35 cellular contexts compared by ENCODE assay signal in the genomic region with DNA sequence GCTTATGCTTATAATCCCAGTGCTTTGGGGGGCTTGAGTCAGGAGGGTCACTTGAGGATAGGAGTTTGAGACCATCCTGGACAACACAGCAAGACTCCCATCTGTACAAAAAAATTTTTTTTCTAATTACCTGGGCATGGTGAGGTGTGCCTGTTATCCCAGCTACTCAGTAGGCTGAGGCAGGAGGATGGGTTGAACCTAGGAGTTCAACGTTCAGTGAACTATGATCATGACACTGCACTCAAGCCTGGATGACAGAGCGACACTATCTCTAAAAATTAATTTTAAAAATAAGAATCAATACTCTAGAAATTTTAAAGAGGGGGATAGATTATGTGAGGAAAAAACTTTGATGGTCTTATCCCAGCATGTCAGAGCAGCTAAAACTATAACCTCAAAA.
"Had no signal": no experiment of that assay in that cellular context is flagged by ENCODE, and none has a peak within 500 bp of the region (broad histone marks: within the 10 kb centered on the region; RNA-seq: fewer than 3 reads in every experiment).

No MANE protein-coding gene starts in this region.

- H3K27ac ChIP-seq: body of pancreas, brain microvascular endothelial cell, breast epithelium, WERI-Rb-1 had no signal

- H3K4me3 ChIP-seq: adrenal gland, body of pancreas, breast epithelium had no signal

- H3K27ac Mint-ChIP-seq: activated CD4-positive, alpha-beta memory T cell treated with anti-CD3 and anti-CD28 coated beads, Interleukin-2, amount 10 ng/mL, durations not matched to agents 7 days and 5 days; activated CD4-positive, alpha-beta T cell treated with anti-CD3 and anti-CD28 coated beads for 36 hours; activated CD4-positive, alpha-beta T cell treated with anti-CD3 and anti-CD28 coated beads, Interleukin-2, amount 10 ng/mL, durations not matched to agents 7 days and 5 days; activated CD8-positive, alpha-beta memory T cell treated with anti-CD3 and anti-CD28 coated beads, Interleukin-2, amount 10 ng/mL, durations not matched to agents 7 days and 5 days; activated CD8-positive, alpha-beta T cell treated with anti-CD3 and anti-CD28 coated beads, Interleukin-2, amount 10 ng/mL, durations not matched to agents 7 days and 5 days; activated naive CD4-positive, alpha-beta T cell treated with anti-CD3 and anti-CD28 coated beads for 36 hours; activated naive CD4-positive, alpha-beta T cell treated with anti-CD3 and anti-CD28 coated beads, Interleukin-2, amount 50 U/mL, for 72 hours; activated naive CD8-positive, alpha-beta T cell treated with anti-CD3 and anti-CD28 coated beads for 36 hours; activated T-cell treated with anti-CD3 and anti-CD28 coated beads, Interleukin-2, amount 50 U/mL, for 24 hours; activated T-cell treated with anti-CD3 and anti-CD28 coated beads, Interleukin-2, amount 50 U/mL, for 72 hours; activated T-helper 1 cell treated with anti-CD3 and anti-CD28 coated beads, Interleukin-12 subunit alpha, Interleukin-12 subunit beta, Interleukin-2, Interleukin-4 antibody, amounts not matched to agents 30 ng/mL and 10 ng/mL and 1 ng/mL, durations not matched to agents 14 hours and 24 hours and 36 hours; activated T-helper 17 cell treated with anti-CD3 and anti-CD28 coated beads, Interleukin-2, amount 50 U/mL, for 72 hours; T-cell; T-helper 17 cell; WTC11 had no signal

- H3K9me3 ChIP-seq: adrenal gland, body of pancreas, breast epithelium had no signal

- DNase-seq: activated CD4-positive, alpha-beta memory T cell treated with anti-CD3 and anti-CD28 coated beads, Interleukin-2, amount 10 ng/mL, durations not matched to agents 7 days and 5 days; activated CD4-positive, alpha-beta T cell treated with anti-CD3 and anti-CD28 coated beads for 1 hour; activated CD4-positive, alpha-beta T cell treated with anti-CD3 and anti-CD28 coated beads for 36 hours; activated CD4-positive, alpha-beta T cell treated with anti-CD3 and anti-CD28 coated beads for 48 hours; activated CD4-positive, alpha-beta T cell treated with anti-CD3 and anti-CD28 coated beads, Interleukin-2, amount 10 ng/mL, durations not matched to agents 7 days and 5 days; activated CD4-positive, alpha-beta T cell treated with anti-CD3 and anti-CD28 coated beads, Interleukin-2, amount 50 U/mL, for 48 hours; activated CD4-positive, CD25-positive, alpha-beta regulatory T cell; activated CD8-positive, alpha-beta memory T cell treated with anti-CD3 and anti-CD28 coated beads for 24 hours; activated CD8-positive, alpha-beta memory T cell treated with anti-CD3 and anti-CD28 coated beads, Interleukin-2, amount 10 ng/mL, durations not matched to agents 7 days and 5 days; activated CD8-positive, alpha-beta memory T cell treated with anti-CD3 and anti-CD28 coated beads, Interleukin-2, amount 50 U/mL, for 48 hours; activated CD8-positive, alpha-beta T cell treated with anti-CD3 and anti-CD28 coated beads, Interleukin-2, amount 10 ng/mL, durations not matched to agents 7 days and 5 days; activated effector memory CD4-positive, alpha-beta T cell treated with anti-CD3 and anti-CD28 coated beads, Interleukin-2, amount 50 U/mL, for 16 hours; activated gamma-delta T cell treated with Interleukin-2 at 50 U/mL for 16 hours; activated naive CD4-positive, alpha-beta T cell; activated naive CD4-positive, alpha-beta T cell treated with anti-CD3 and anti-CD28 coated beads for 36 hours; activated naive CD4-positive, alpha-beta T cell treated with anti-CD3 and anti-CD28 coated beads, Interleukin-2, amount 50 U/mL, for 16 hours; activated naive CD8-positive, alpha-beta T cell treated with anti-CD3 and anti-CD28 coated beads for 36 hours; activated T-cell treated with anti-CD3 and anti-CD28 coated beads, Interleukin-2, amount 50 U/mL, for 24 hours; activated T-cell treated with anti-CD3 and anti-CD28 coated beads, Interleukin-2, amount 50 U/mL, for 72 hours; amniotic stem cell; aorta; body of pancreas; central memory CD4-positive, alpha-beta T cell; T-cell; T-helper 17 cell; T1000; WERI-Rb-1 had no signal

- ATAC-seq: activated CD4-positive, alpha-beta T cell treated with anti-CD3 and anti-CD28 coated beads for 36 hours; activated CD4-positive, CD25-positive, alpha-beta regulatory T cell treated with anti-CD3 and anti-CD28 coated beads, Interleukin-2, amount 50 U/mL, for 24 hours; activated CD8-positive, alpha-beta memory T cell treated with anti-CD3 and anti-CD28 coated beads, Interleukin-2, amount 10 ng/mL, durations not matched to agents 7 days and 5 days; activated CD8-positive, alpha-beta T cell treated with anti-CD3 and anti-CD28 coated beads, Interleukin-2, amount 10 ng/mL, durations not matched to agents 7 days and 5 days; activated T-helper 17 cell treated with anti-CD3 and anti-CD28 coated beads, Interleukin-2, amount 50 U/mL, for 72 hours; body of pancreas; T-cell; T-helper 17 cell; WTC11 had no signal

- H3K4me1 ChIP-seq: body of pancreas, breast epithelium had no signal

- H3K36me3 ChIP-seq: brain microvascular endothelial cell, breast epithelium had no signal

- H3K9me3 Mint-ChIP-seq: activated naive CD4-positive, alpha-beta T cell treated with anti-CD3 and anti-CD28 coated beads for 36 hours; activated naive CD8-positive, alpha-beta T cell treated with anti-CD3 and anti-CD28 coated beads for 36 hours; activated T-cell treated with anti-CD3 and anti-CD28 coated beads, Interleukin-2, amount 50 U/mL, for 24 hours; T-cell; WTC11 had no signal

- H3K27me3 ChIP-seq: adrenal gland, body of pancreas, brain microvascular endothelial cell, breast epithelium had no signal

- H3K4me3 Mint-ChIP-seq: activated CD4-positive, alpha-beta memory T cell treated with anti-CD3 and anti-CD28 coated beads, Interleukin-2, amount 10 ng/mL, durations not matched to agents 7 days and 5 days; activated CD4-positive, alpha-beta T cell treated with anti-CD3 and anti-CD28 coated beads for 36 hours; activated CD4-positive, alpha-beta T cell treated with anti-CD3 and anti-CD28 coated beads, Interleukin-2, amount 10 ng/mL, durations not matched to agents 7 days and 5 days; activated CD8-positive, alpha-beta memory T cell treated with anti-CD3 and anti-CD28 coated beads, Interleukin-2, amount 10 ng/mL, durations not matched to agents 7 days and 5 days; activated CD8-positive, alpha-beta T cell treated with anti-CD3 and anti-CD28 coated beads, Interleukin-2, amount 10 ng/mL, durations not matched to agents 7 days and 5 days; activated naive CD4-positive, alpha-beta T cell treated with anti-CD3 and anti-CD28 coated beads for 36 hours; activated naive CD8-positive, alpha-beta T cell treated with anti-CD3 and anti-CD28 coated beads for 36 hours; activated T-cell treated with anti-CD3 and anti-CD28 coated beads, Interleukin-2, amount 50 U/mL, for 24 hours; activated T-cell treated with anti-CD3 and anti-CD28 coated beads, Interleukin-2, amount 50 U/mL, for 72 hours; activated T-helper 1 cell treated with anti-CD3 and anti-CD28 coated beads, Interleukin-12 subunit alpha, Interleukin-12 subunit beta, Interleukin-2, Interleukin-4 antibody, amounts not matched to agents 30 ng/mL and 10 ng/mL and 1 ng/mL, durations not matched to agents 14 hours and 24 hours and 36 hours; activated T-helper 17 cell treated with anti-CD3 and anti-CD28 coated beads, Interleukin-2, amount 50 U/mL, for 72 hours; T-cell; T-helper 17 cell; WTC11 had no signal
